8 cellular contexts compared by ENCODE assay signal in genomic region chr5:132294728-132295504, GRCh38. TPM values are rescaled to one million over a fixed set of nuclear protein-coding genes. Genes with fewer than 3 reads are reported as not detected.
DNase-seq lines count a peak whose midpoint lies in the region; ATAC-seq and TF ChIP-seq lines count a peak whose summit lies in the region.

No MANE protein-coding gene starts in this region.

- ATAC-seq in HG02943 (IDR thresholded peaks at IDR 0.05; ENCODE audit: low read depth, unreplicated experiment): peak; percentile 21
- ATAC-seq in upper lobe of left lung (ENCODE audit: low FRiP score in 2 of 2): peak; percentile 62 to 65

- no peaks in the 10 kb centered on the region for H3K27me3 ChIP-seq in parathyroid adenoma (ENCODE audit: control insufficient read depth, insufficient read depth, low read length)
- no peaks in the 10 kb centered on the region for H3K27me3 ChIP-seq in upper lobe of left lung

- H3K36me3 ChIP-seq in ES-I3 (ENCODE audit: insufficient read depth, low read length): no peaks in the 10 kb centered on the region
- no peaks in the 10 kb centered on the region for H3K36me3 ChIP-seq in parathyroid adenoma (ENCODE audit: control insufficient read depth, insufficient read depth, low read length)
- no peaks in the 10 kb centered on the region for H3K36me3 ChIP-seq in upper lobe of left lung

- no peaks in the 10 kb centered on the region for H3K79me2 ChIP-seq in parathyroid adenoma

- TF ChIP-seq CTCF in RWPE1 (conservative IDR thresholded peaks at IDR 0.05; ENCODE audit: low read depth) (no peak), parathyroid adenoma (IDR thresholded peaks at IDR 0.05) (no peak), upper lobe of left lung (IDR thresholded peaks at IDR 0.05) (no peak)

- peak overlapping the region; percentile 98 for H3K27ac ChIP-seq in RWPE1
- H3K27ac ChIP-seq in parathyroid adenoma: peak overlapping the region; percentile 99
- peak overlapping the region; percentile 90 to 97 (median 96) for H3K27ac ChIP-seq in upper lobe of left lung

- POLR2A ChIA-PET in RWPE1 (lab: Yijun Ruan, JAX; ENCODE audit: low non-redundant PET): interaction anchor here (0.8 to 1.1 kb wide), 4 partner anchors 30 to 72 kb away, joined by 3 to 7 read pairs (median 4); no protein-coding TSS in a partner anchor

- peak overlapping the region; percentile 87 for H3K4me2 ChIP-seq in parathyroid adenoma (ENCODE audit: low read length)

- CTCF ChIA-PET in RWPE1 (lab: Yijun Ruan, JAX): interaction anchor here (0.6 to 1.9 kb wide), 6 partner anchors 9 to 361 kb away, joined by 3 to 8 read pairs (median 4); partner anchors contain the start of gene IRF1

- no peaks in the 10 kb centered on the region for H3K9me3 ChIP-seq in ES-I3 (ENCODE audit: control insufficient read depth, insufficient read depth, low read length)
- H3K9me3 ChIP-seq in parathyroid adenoma (ENCODE audit: control insufficient read depth, low read length): no peaks in the 10 kb centered on the region
- H3K9me3 ChIP-seq in upper lobe of left lung: no peaks in the 10 kb centered on the region

- H3K4me3 ChIP-seq in parathyroid adenoma (ENCODE audit: low read depth, low read length) (peak overlapping the region; percentile 72), upper lobe of left lung (peak overlapping the region; percentile 53 to 75 (median 66))

- 14 to 15% methylated on average over 21 to 29 of the region's 50 CpGs for WGBS in upper lobe of left lung, 2 donors

- H3K4me1 ChIP-seq in ES-I3 (ENCODE audit: insufficient read depth, low read length): peaks cover 3% of the 10 kb centered on the region; the same call in 1 of the 2 replicates
- peaks cover 9% of the 10 kb centered on the region for H3K4me1 ChIP-seq in parathyroid adenoma
- H3K4me1 ChIP-seq in upper lobe of left lung: peaks cover 15 to 23% (median 18%) of the 10 kb centered on the region in 4 donors

- H2AFZ ChIP-seq in parathyroid adenoma: peak overlapping the region; percentile 79

- TF ChIP-seq POLR2A in upper lobe of left lung (IDR thresholded peaks at IDR 0.05): peak in 1 of 4 donors; percentile 71

- peak in 2 of 4 donors; percentile 26 to 32 for TF ChIP-seq EP300 in upper lobe of left lung (IDR thresholded peaks at IDR 0.05)

- H3K9ac ChIP-seq in ES-I3 (ENCODE audit: low read depth, low read length) (peak overlapping the region; percentile 50; the same call in 1 of the 2 replicates), parathyroid adenoma (no peak overlapping the region)

- peak; percentile 93 for DNase-seq in RWPE1 (ENCODE audit: low spot score)
- DNase-seq in activated effector memory CD4-positive, alpha-beta T cell treated with anti-CD3 and anti-CD28 coated beads, Interleukin-2, amount 50 U/mL, for 16 hours: peak; percentile 89
- DNase-seq in glomerular endothelial cell (ENCODE audit: extremely low read depth, low read depth, low spot score): peak; percentile 85
- DNase-seq in upper lobe of left lung: peak; percentile 90
- no peak for DNase-seq in SHP77 treated with DMSO at 0.1 percent for 48 hours (lab: John Stamatoyannopoulos, UW)

RNA-seq across cellular contexts. Expression of gene SLC22A4, which starts 0.7 kb away (rescaled TPM):
- total RNA-seq in glomerular endothelial cell (12.0 and 25.0 TPM in 2 replicates), upper lobe of left lung (10 to 100 TPM in 2 of 6 donors, 1 to 10 TPM in 4; 3.9 to 17.8 (median 8.1) TPM)

RNA-seq across cellular contexts. Expression of gene PDLIM4, which starts 37.4 kb away (rescaled TPM):
- 88.4 and 118 TPM in 2 replicates for total RNA-seq in glomerular endothelial cell
- total RNA-seq in upper lobe of left lung: 10 to 100 TPM in 4 of 6 donors, 1 to 10 TPM in 2; 3.3 to 14.2 (median 10.6) TPM
